In the genomic region with DNA sequence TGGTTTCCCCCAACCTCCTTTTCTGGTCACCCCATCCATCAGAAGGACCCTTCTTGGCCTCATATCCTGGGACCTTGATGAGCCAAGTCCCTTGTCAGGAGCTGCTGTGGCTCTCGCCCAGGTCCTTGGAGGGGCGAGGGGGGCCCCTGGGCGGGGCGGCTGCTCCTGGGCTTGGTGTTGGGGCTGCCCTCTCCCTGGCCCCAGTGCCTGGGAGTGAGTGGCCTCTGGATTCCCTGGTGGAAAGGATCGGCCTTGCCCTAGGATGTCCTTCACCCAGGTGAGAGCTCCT, we compare ENCODE assay signal across 11 cellular contexts. TPM values are rescaled to one million over a fixed set of nuclear protein-coding genes. Genes with fewer than 3 reads are reported as not detected.
DNase-seq lines count a peak whose midpoint lies in the region; ATAC-seq lines count a peak whose summit lies in the region.
"Had no signal": no experiment of that assay in that cellular context is flagged by ENCODE, and none has a peak within 500 bp of the region (broad histone marks: within the 10 kb centered on the region; RNA-seq: fewer than 3 reads in every experiment).

No MANE protein-coding gene starts in this region.

- POLR2A ChIA-PET in activated CD8-positive, alpha-beta T cell treated with anti-CD3 and anti-CD28 coated beads, Interleukin-2, amount 10 ng/mL, durations not matched to agents 7 days and 5 days (lab: Charles Lee) = interaction anchor here (1.3 to 1.9 kb wide), 2 partner anchors 9 to 50 kb away, joined by 4 to 7 read pairs; no protein-coding TSS in a partner anchor

- no peaks in the 10 kb centered on the region for H3K36me3 Mint-ChIP-seq in activated CD4-positive, alpha-beta T cell treated with anti-CD3 and anti-CD28 coated beads, Interleukin-2, amount 10 ng/mL, durations not matched to agents 24 days and 14 days (ENCODE audit: low read depth)
- no peaks in the 10 kb centered on the region for H3K36me3 Mint-ChIP-seq in activated CD8-positive, alpha-beta T cell treated with anti-CD3 and anti-CD28 coated beads, Interleukin-2, amount 10 ng/mL, durations not matched to agents 7 days and 5 days (ENCODE audit: low read depth)
- H3K36me3 Mint-ChIP-seq in stimulated activated naive B cell treated with anti-CD40 and anti-IgM and Interleukin-4, amounts not matched to agents 10 μg/mL and 1 μg/mL and 100 μg/mL, for 72 hours = no peaks in the 10 kb centered on the region

- H3K27ac Mint-ChIP-seq in activated CD4-positive, alpha-beta T cell treated with anti-CD3 and anti-CD28 coated beads, Interleukin-2, amount 10 ng/mL, durations not matched to agents 24 days and 14 days = no peak overlapping the region
- H3K27ac Mint-ChIP-seq in activated CD8-positive, alpha-beta T cell treated with anti-CD3 and anti-CD28 coated beads, Interleukin-2, amount 10 ng/mL, durations not matched to agents 7 days and 5 days = peak overlapping the region; percentile 52
- no peak overlapping the region for H3K27ac Mint-ChIP-seq in stimulated activated naive B cell treated with anti-CD40 and anti-IgM and Interleukin-4, amounts not matched to agents 10 μg/mL and 1 μg/mL and 100 μg/mL, for 72 hours

- CTCF ChIA-PET in activated CD8-positive, alpha-beta T cell treated with anti-CD3 and anti-CD28 coated beads, Interleukin-2, amount 10 ng/mL, durations not matched to agents 7 days and 5 days (lab: Charles Lee) = interaction anchor here (1.0 to 1.9 kb wide), 4 partner anchors 8 to 239 kb away, joined by 3 to 9 read pairs (median 4); partner anchors contain the start of genes CENPX and LRRC45

- peak overlapping the region; percentile 38; the same call in 1 of the 2 replicates for H3K4me3 ChIP-seq in iPS-20b (ENCODE audit: low read length)

- peak overlapping the region; percentile 72 for H3K4me3 Mint-ChIP-seq in activated CD4-positive, alpha-beta T cell treated with anti-CD3 and anti-CD28 coated beads, Interleukin-2, amount 10 ng/mL, durations not matched to agents 24 days and 14 days
- H3K4me3 Mint-ChIP-seq in activated CD8-positive, alpha-beta T cell treated with anti-CD3 and anti-CD28 coated beads, Interleukin-2, amount 10 ng/mL, durations not matched to agents 7 days and 5 days = peak overlapping the region; percentile 22
- peak overlapping the region in 1 of 2 donors; percentile 74 for H3K4me3 Mint-ChIP-seq in stimulated activated naive B cell treated with anti-CD40 and anti-IgM and Interleukin-4, amounts not matched to agents 10 μg/mL and 1 μg/mL and 100 μg/mL, for 72 hours

- intact Hi-C loops in activated CD4-positive, alpha-beta T cell treated with anti-CD3 and anti-CD28 coated beads, Interleukin-2, amount 10 ng/mL, durations not matched to agents 24 days and 14 days (cut with micrococcal nuclease) = no loop called here

- no peaks in the 10 kb centered on the region for H3K36me3 ChIP-seq in iPS-20b (ENCODE audit: insufficient read depth, low read depth, low read length)

- H3K27ac ChIP-seq in iPS-20b (ENCODE audit: low read length) = no peak overlapping the region
- H3K27ac ChIP-seq: epithelial cell of prostate had no signal

- H3K27me3 ChIP-seq in iPS-20b (ENCODE audit: insufficient read depth, low read length) = peaks cover 74% of the 10 kb centered on the region

- no peaks in the 10 kb centered on the region for H3K9me3 ChIP-seq in iPS-20b (ENCODE audit: insufficient read depth, low read depth, low read length)

- DNase-seq in activated CD4-positive, alpha-beta T cell treated with anti-CD3 and anti-CD28 coated beads, Interleukin-2, amount 10 ng/mL, durations not matched to agents 24 days and 14 days = no peak
- no peak for DNase-seq in activated CD4-positive, alpha-beta T cell treated with anti-CD3 and anti-CD28 coated beads, Interleukin-2, amount 50 U/mL, for 4 hours
- DNase-seq in activated CD8-positive, alpha-beta T cell treated with anti-CD3 and anti-CD28 coated beads, Interleukin-2, amount 10 ng/mL, durations not matched to agents 7 days and 5 days = no peak
- peak; percentile 12 for DNase-seq in stimulated activated naive B cell treated with anti-CD40 and anti-IgM and Interleukin-4, amounts not matched to agents 10 μg/mL and 1 μg/mL and 100 μg/mL, for 72 hours
- no peak for DNase-seq in stimulated activated CD4-positive, alpha-beta T cell treated with anti-CD3 and anti-CD28 coated beads, Interleukin-12 subunit alpha, Interleukin-12 subunit beta, amount 100 ng/mL, for 4 hours
- DNase-seq in activated effector memory CD4-positive, alpha-beta T cell treated with anti-CD3 and anti-CD28 coated beads, Interleukin-2, amount 50 U/mL, for 16 hours = no peak
- DNase-seq in germinal center (ENCODE audit: low spot score) = no peak
- DNase-seq: KG1, NCI-H2081 had no signal

- peaks cover 10% of the 10 kb centered on the region for H3K4me1 Mint-ChIP-seq in activated CD4-positive, alpha-beta T cell treated with anti-CD3 and anti-CD28 coated beads, Interleukin-2, amount 10 ng/mL, durations not matched to agents 24 days and 14 days
- H3K4me1 Mint-ChIP-seq in activated CD8-positive, alpha-beta T cell treated with anti-CD3 and anti-CD28 coated beads, Interleukin-2, amount 10 ng/mL, durations not matched to agents 7 days and 5 days (ENCODE audit: low read depth) = peaks cover 21% of the 10 kb centered on the region
- peaks cover 10 to 28% of the 10 kb centered on the region in 2 donors for H3K4me1 Mint-ChIP-seq in stimulated activated naive B cell treated with anti-CD40 and anti-IgM and Interleukin-4, amounts not matched to agents 10 μg/mL and 1 μg/mL and 100 μg/mL, for 72 hours

- ATAC-seq in activated CD8-positive, alpha-beta T cell treated with anti-CD3 and anti-CD28 coated beads, Interleukin-2, amount 10 ng/mL, durations not matched to agents 7 days and 5 days = peak; percentile 4
- ATAC-seq in stimulated activated naive B cell treated with anti-CD40 and anti-IgM and Interleukin-4, amounts not matched to agents 10 μg/mL and 1 μg/mL and 100 μg/mL, for 72 hours (replicated peaks) = peak in 1 of 2 donors; percentile 2

- peaks cover 27% of the 10 kb centered on the region for H3K27me3 Mint-ChIP-seq in activated CD4-positive, alpha-beta T cell treated with anti-CD3 and anti-CD28 coated beads, Interleukin-2, amount 10 ng/mL, durations not matched to agents 24 days and 14 days
- H3K27me3 Mint-ChIP-seq in activated CD8-positive, alpha-beta T cell treated with anti-CD3 and anti-CD28 coated beads, Interleukin-2, amount 10 ng/mL, durations not matched to agents 7 days and 5 days (ENCODE audit: low read depth) = peaks cover 24% of the 10 kb centered on the region
- peaks cover 15 to 30% of the 10 kb centered on the region in 2 donors for H3K27me3 Mint-ChIP-seq in stimulated activated naive B cell treated with anti-CD40 and anti-IgM and Interleukin-4, amounts not matched to agents 10 μg/mL and 1 μg/mL and 100 μg/mL, for 72 hours

- no peak overlapping the region for H3K9ac ChIP-seq in iPS-20b (ENCODE audit: low read depth, low read length)

- no peaks in the 10 kb centered on the region for H3K9me3 Mint-ChIP-seq in activated CD4-positive, alpha-beta T cell treated with anti-CD3 and anti-CD28 coated beads, Interleukin-2, amount 10 ng/mL, durations not matched to agents 24 days and 14 days
- no peaks in the 10 kb centered on the region for H3K9me3 Mint-ChIP-seq in activated CD8-positive, alpha-beta T cell treated with anti-CD3 and anti-CD28 coated beads, Interleukin-2, amount 10 ng/mL, durations not matched to agents 7 days and 5 days (ENCODE audit: insufficient read depth)
- no peaks in the 10 kb centered on the region for H3K9me3 Mint-ChIP-seq in stimulated activated naive B cell treated with anti-CD40 and anti-IgM and Interleukin-4, amounts not matched to agents 10 μg/mL and 1 μg/mL and 100 μg/mL, for 72 hours

- H3K4me1 ChIP-seq in iPS-20b (ENCODE audit: insufficient read depth, low read length) = peaks cover 6% of the 10 kb centered on the region; the same call in 1 of the 2 replicates

RNA-seq across cellular contexts. Expression of gene NOTUM, which starts 6.2 kb away (rescaled TPM):
- 1.7 and 1.8 TPM in 2 replicates for total RNA-seq in activated CD4-positive, alpha-beta T cell treated with anti-CD3 and anti-CD28 coated beads, Interleukin-2, amount 10 ng/mL, durations not matched to agents 24 days and 14 days
- under 1 TPM; 0.29 to 0.42 TPM for total RNA-seq in activated CD8-positive, alpha-beta T cell treated with anti-CD3 and anti-CD28 coated beads, Interleukin-2, amount 10 ng/mL, durations not matched to agents 7 days and 5 days

RNA-seq across cellular contexts. Expression of gene ASPSCR1, which starts 10.2 kb away (rescaled TPM):
- 35.1 and 37.3 TPM in 2 replicates for total RNA-seq in activated CD4-positive, alpha-beta T cell treated with anti-CD3 and anti-CD28 coated beads, Interleukin-2, amount 10 ng/mL, durations not matched to agents 24 days and 14 days
- total RNA-seq in activated CD8-positive, alpha-beta T cell treated with anti-CD3 and anti-CD28 coated beads, Interleukin-2, amount 10 ng/mL, durations not matched to agents 7 days and 5 days = 10 to 100 TPM; 27.0 to 33.7 TPM

RNA-seq across cellular contexts. Expression of gene MYADML2, which starts 20.2 kb away (rescaled TPM):
- not detected in 2 replicates for total RNA-seq in activated CD4-positive, alpha-beta T cell treated with anti-CD3 and anti-CD28 coated beads, Interleukin-2, amount 10 ng/mL, durations not matched to agents 24 days and 14 days
- not detected for total RNA-seq in activated CD8-positive, alpha-beta T cell treated with anti-CD3 and anti-CD28 coated beads, Interleukin-2, amount 10 ng/mL, durations not matched to agents 7 days and 5 days

RNA-seq across cellular contexts. Expression of gene PYCR1, which starts 30.1 kb away (rescaled TPM):
- 136 and 138 TPM in 2 replicates for total RNA-seq in activated CD4-positive, alpha-beta T cell treated with anti-CD3 and anti-CD28 coated beads, Interleukin-2, amount 10 ng/mL, durations not matched to agents 24 days and 14 days
- total RNA-seq in activated CD8-positive, alpha-beta T cell treated with anti-CD3 and anti-CD28 coated beads, Interleukin-2, amount 10 ng/mL, durations not matched to agents 7 days and 5 days = 10 to 100 TPM; 35.5 to 38.1 TPM

RNA-seq across cellular contexts. Expression of gene MAFG, which starts 39.7 kb away (rescaled TPM):
- total RNA-seq in activated CD4-positive, alpha-beta T cell treated with anti-CD3 and anti-CD28 coated beads, Interleukin-2, amount 10 ng/mL, durations not matched to agents 24 days and 14 days = 32.5 and 33.3 TPM in 2 replicates
- 10 to 100 TPM; 14.0 to 16.5 TPM for total RNA-seq in activated CD8-positive, alpha-beta T cell treated with anti-CD3 and anti-CD28 coated beads, Interleukin-2, amount 10 ng/mL, durations not matched to agents 7 days and 5 days
